In genomic region chr10:35349389-35349915, GRCh38 we compare ENCODE assay signal across 23 cellular contexts. TPM values are rescaled to one million over a fixed set of nuclear protein-coding genes. Genes with fewer than 3 reads are reported as not detected.
DNase-seq lines count a peak whose midpoint lies in the region; ATAC-seq, FAIRE-seq and TF ChIP-seq lines count a peak whose summit lies in the region.
"Had no signal": no experiment of that assay in that cellular context is flagged by ENCODE, and none has a peak within 500 bp of the region (broad histone marks: within the 10 kb centered on the region; RNA-seq: fewer than 3 reads in every experiment).

No MANE protein-coding gene starts in this region.

- WGBS in HepG2 (ENCODE audit: low lambda C conversion rate): 64% methylated on average over 2 of the region's 2 CpGs
- 96 to 99% methylated on average over 2 of the region's 2 CpGs for WGBS in GM23248 (ENCODE audit: low coverage in 1 of 2, low lambda C conversion rate in 2 of 2, missing lambda C conversion rate in 2 of 2), 2 experiments

- no peak overlapping the region for H3K27ac ChIP-seq in BLaER1
- H3K27ac ChIP-seq in HepG2 (ENCODE audit: extremely low read length, insufficient read depth, low read length): peak overlapping the region; percentile 68
- H3K27ac ChIP-seq in GM23248: no peak overlapping the region
- H3K27ac ChIP-seq in colonic mucosa: no peak overlapping the region

- no peak for TF ChIP-seq POLR2A in HepG2 (IDR thresholded peaks at IDR 0.05; ENCODE audit: insufficient read depth in 1 of 2, low read depth in 2 of 2, low read length in 2 of 2)

- H3K27me3 Mint-ChIP-seq in activated T-helper 17 cell treated with anti-CD3 and anti-CD28 coated beads, Interleukin-2, amount 50 U/mL, for 72 hours: no peaks in the 10 kb centered on the region

- peak overlapping the region; percentile 11 for H3K4me3 Mint-ChIP-seq in activated T-helper 17 cell treated with anti-CD3 and anti-CD28 coated beads, Interleukin-2, amount 50 U/mL, for 72 hours

- no peaks in the 10 kb centered on the region for H3K36me3 Mint-ChIP-seq in activated T-helper 17 cell treated with anti-CD3 and anti-CD28 coated beads, Interleukin-2, amount 50 U/mL, for 72 hours (ENCODE audit: low read depth)

- no peaks in the 10 kb centered on the region for H3K9me3 Mint-ChIP-seq in activated T-helper 17 cell treated with anti-CD3 and anti-CD28 coated beads, Interleukin-2, amount 50 U/mL, for 72 hours
- H3K9me3 Mint-ChIP-seq: CD8-positive, alpha-beta T cell had no signal

- H3F3A ChIP-seq in GM23248 (ENCODE audit: insufficient read depth): no peaks in the 10 kb centered on the region

- no peak overlapping the region for H3K9ac ChIP-seq in BLaER1
- peak overlapping the region; percentile 12; the same call in 1 of the 2 replicates for H3K9ac ChIP-seq in HepG2 (ENCODE audit: insufficient read depth, low read depth, low read length)
- no peak overlapping the region for H3K9ac ChIP-seq in GM23248
- no peak overlapping the region for H3K9ac ChIP-seq in colonic mucosa (ENCODE audit: low read depth in 2 of 2, low read length in 2 of 2)

- intact Hi-C loops in HepG2 (cut with micrococcal nuclease; ENCODE audit: unreplicated experiment) (loop anchor here (5.0 to 10.0 kb wide), 2 partner anchors 33 to 175 kb away; no protein-coding TSS in a partner anchor), posterior vena cava (cut with DNase I) (no loop called here), colonic mucosa (cut with DNase I) (no loop called here)

- CTCF ChIA-PET in HepG2 (lab: Yijun Ruan, JAX; ENCODE audit: low intra/inter-chr PET ratio, low total read pairs): no interaction called here

- peaks cover 91% of the 10 kb centered on the region for H3K79me2 ChIP-seq in HepG2 (ENCODE audit: insufficient read depth, low read length)
- H3K79me2 ChIP-seq in GM23248 (ENCODE audit: insufficient read depth): peaks cover 100% of the 10 kb centered on the region

- no peak overlapping the region for H3K4me3 ChIP-seq in BLaER1
- H3K4me3 ChIP-seq in HepG2 (replicated peaks in 1 of 3; ENCODE audit: insufficient read depth in 1 of 3, low read depth in 2 of 3, low read length in 3 of 3): peak overlapping the region in 1 of 3 experiments; percentile 48; a peak in 1 of 6 replicates
- H3K4me3 ChIP-seq in GM23248: no peak overlapping the region
- H3K4me3 ChIP-seq in colonic mucosa: no peak overlapping the region

- TF ChIP-seq EP300 in HepG2 (IDR thresholded peaks at IDR 0.05; ENCODE audit: low read depth in 2 of 2, low read length in 2 of 2) (no peak), HepG2 (CRISPR knock-in tag; IDR thresholded peaks at IDR 0.05; ENCODE audit: borderline replicate concordance) (no peak)

- H3K9me3 ChIP-seq in BLaER1: no peaks in the 10 kb centered on the region
- H3K9me3 ChIP-seq in HepG2 (ENCODE audit: low read length): no peaks in the 10 kb centered on the region
- no peaks in the 10 kb centered on the region for H3K9me3 ChIP-seq in GM23248 (ENCODE audit: low read depth)
- no peaks in the 10 kb centered on the region for H3K9me3 ChIP-seq in colonic mucosa
- H3K9me3 ChIP-seq: BE2C had no signal

- BruUV-seq in HepG2 (replicated peaks; lab: Mats Ljungman, UMichigan): no TSS peak

- H3K4me1 ChIP-seq in BLaER1: peaks cover 88% of the 10 kb centered on the region
- H3K4me1 ChIP-seq in HepG2 (ENCODE audit: insufficient read depth, low read length): peaks cover 95% of the 10 kb centered on the region
- H3K4me1 ChIP-seq in GM23248 (ENCODE audit: insufficient read depth): peaks cover 21% of the 10 kb centered on the region
- H3K4me1 ChIP-seq in colonic mucosa: no peaks in the 10 kb centered on the region

- peak; percentile 56 for FAIRE-seq in HepG2 (lab: Jason Lieb, UNC)
- FAIRE-seq: D721Med, GM12892 had no signal

- peaks cover 13% of the 10 kb centered on the region; the same call in 1 of the 2 replicates for H3K36me3 ChIP-seq in BLaER1
- H3K36me3 ChIP-seq in HepG2 (replicated peaks in 1 of 2; ENCODE audit: control insufficient read depth in 1 of 2, insufficient read depth in 2 of 2, low read length in 2 of 2): no peaks in the 10 kb centered on the region; a peak in 1 of 5 replicates
- no peaks in the 10 kb centered on the region for H3K36me3 ChIP-seq in GM23248 (ENCODE audit: low read depth)
- H3K36me3 ChIP-seq in colonic mucosa: no peaks in the 10 kb centered on the region
- H3K36me3 ChIP-seq: BE2C had no signal

- H2AFZ ChIP-seq in HepG2 (ENCODE audit: low read length) (no peak overlapping the region), GM23248 (no peak overlapping the region)

- H4K20me1 ChIP-seq in BLaER1: peaks cover 94% of the 10 kb centered on the region
- H4K20me1 ChIP-seq in HepG2 (ENCODE audit: insufficient read depth, low read length): peaks cover 36% of the 10 kb centered on the region
- peaks cover 36% of the 10 kb centered on the region for H4K20me1 ChIP-seq in GM23248 (ENCODE audit: insufficient read depth)

- peak; percentile 40 to 58 for ATAC-seq in activated CD4-positive, CD25-positive, alpha-beta regulatory T cell treated with anti-CD3 and anti-CD28 coated beads, Interleukin-2, amount 50 U/mL, for 24 hours
- ATAC-seq in activated T-helper 17 cell treated with anti-CD3 and anti-CD28 coated beads, Interleukin-2, amount 50 U/mL, for 72 hours (replicated peaks): peak; percentile 83
- ATAC-seq in HepG2: peak; percentile 16; the same call in 1 of the 3 replicates
- ATAC-seq: CD8-positive, alpha-beta T cell; Panc1 had no signal

- in situ Hi-C loops in HepG2 (cut with HindIII; ENCODE audit: extremely low pct_ligation_motif_present, low pct_unique_long_range_greater_than_20kb): no loop called here
- in situ Hi-C loops in GM23248 (cut with MboI): no loop called here

- H3K4me1 Mint-ChIP-seq in activated T-helper 17 cell treated with anti-CD3 and anti-CD28 coated beads, Interleukin-2, amount 50 U/mL, for 72 hours: peaks cover 58% of the 10 kb centered on the region

- H3K27me3 ChIP-seq in BLaER1 (no peaks in the 10 kb centered on the region), HepG2 (ENCODE audit: control insufficient read depth in 1 of 2, insufficient read depth in 2 of 2, low read length in 2 of 2) (no peaks in the 10 kb centered on the region), GM23248 (replicated peaks; ENCODE audit: insufficient read depth) (no peaks in the 10 kb centered on the region), colonic mucosa (no peaks in the 10 kb centered on the region)
- H3K27me3 ChIP-seq: BE2C had no signal

- DNase-seq in activated CD4-positive, CD25-positive, alpha-beta regulatory T cell (lab: John Stamatoyannopoulos, UW): no peak
- no peak for DNase-seq in HepG2 (ENCODE audit: low spot score)
- no peak for DNase-seq in GM23248
- no peak for DNase-seq in posterior vena cava (ENCODE audit: low spot score)
- no peak for DNase-seq in colonic mucosa
- DNase-seq: 8988T; BE2C; CD8-positive, alpha-beta T cell; GDM1; H7; Kasumi-1; MM.1S; NCI-H1105; NCI-H1694 treated with DMSO at 0.1 percent for 48 hours; NCI-H2107; NCI-H2227 treated with DMSO at 0.1 percent for 48 hours; NCI-H524 had no signal

- no peak for TF ChIP-seq RAD21 in HepG2 (CRISPR knock-in tag; IDR thresholded peaks at IDR 0.05)

- POLR2A ChIA-PET in HepG2 (lab: Yijun Ruan, JAX): interaction anchor here (0.9 to 1.4 kb wide), 2 partner anchors 15 to 17 kb away, joined by 3 to 5 read pairs; no protein-coding TSS in a partner anchor

- peak overlapping the region; percentile 22 for H3K27ac Mint-ChIP-seq in activated T-helper 17 cell treated with anti-CD3 and anti-CD28 coated beads, Interleukin-2, amount 50 U/mL, for 72 hours
- H3K27ac Mint-ChIP-seq: CD8-positive, alpha-beta T cell had no signal

- H3K4me2 ChIP-seq in BLaER1: peak overlapping the region; percentile 11; the same call in 1 of the 2 replicates
- H3K4me2 ChIP-seq in HepG2 (ENCODE audit: low read depth, low read length): peak overlapping the region; percentile 70
- H3K4me2 ChIP-seq in GM23248 (ENCODE audit: unreplicated experiment): no peak overlapping the region

- TF ChIP-seq CTCF in HepG2 (CRISPR knock-in tag; IDR thresholded peaks at IDR 0.05) (no peak), colonic mucosa (IDR thresholded peaks at IDR 0.05) (no peak)

- no peaks in the 10 kb centered on the region for H3K9me2 ChIP-seq in GM23248 (ENCODE audit: insufficient read depth)

TF ChIP-seq in HepG2, 621 proteins besides CTCF, POLR2A, EP300 and RAD21 (continues in another document):
- TF ChIP-seq PITX1 (CRISPR knock-in tag; IDR thresholded peaks at IDR 0.05): no peak
- no peak for TF ChIP-seq SMC3 (IDR thresholded peaks at IDR 0.05; ENCODE audit: low read length)
- TF ChIP-seq ARNTL (CRISPR knock-in tag; IDR thresholded peaks at IDR 0.05): no peak

RNA-seq across cellular contexts. Expression of gene CCNY, which starts 13.1 kb away (rescaled TPM):
- total RNA-seq in activated T-helper 17 cell treated with anti-CD3 and anti-CD28 coated beads, Interleukin-2, amount 50 U/mL, for 72 hours: 10 to 100 TPM; 29.4 to 42.3 TPM
- total RNA-seq in HepG2 (2016; rRNA removed; fragmentation: Illumina TruSeq; extraction: Trizol): 54.7 and 63.6 TPM in 2 replicates
- 18.1 and 25.9 TPM in 2 replicates for total RNA-seq in HepG2 (2016; cell fraction: cytosol; rRNA removed; fragmentation: Illumina TruSeq; extraction: Trizol; ENCODE audit: low read depth)
- total RNA-seq in HepG2 (2016; cell fraction: insoluble cytoplasmic fraction; rRNA removed; fragmentation: Illumina TruSeq; extraction: Trizol): 53.9 and 58.9 TPM in 2 replicates
- total RNA-seq in HepG2 (2016; cell fraction: membrane; rRNA removed; fragmentation: Illumina TruSeq; extraction: Trizol): 49.7 and 54.2 TPM in 2 replicates
- total RNA-seq in HepG2 (2016; cell fraction: nucleus; rRNA removed; fragmentation: Illumina TruSeq; extraction: Trizol): 31.8 and 32.4 TPM in 2 replicates
- 46.4 and 48.2 TPM in 2 replicates for polyA plus RNA-seq in HepG2 (2011; rRNA removed)
- polyA plus RNA-seq in HepG2 (2011; cell fraction: cytosol; rRNA removed): 27.7 and 34.1 TPM in 2 replicates
- polyA plus RNA-seq in HepG2 (2011; cell fraction: nucleus; rRNA removed): 12.4 and 14.5 TPM in 2 replicates
- 49.5 and 71.9 TPM in 2 replicates for polyA plus RNA-seq in HepG2 (2012)
- polyA plus RNA-seq in HepG2 (2016; cell fraction: cytosol; fragmentation: Illumina TruSeq; extraction: Trizol; ENCODE audit: low read depth): 25.8 and 27.0 TPM in 2 replicates
- 74.5 and 85.3 TPM in 2 replicates for polyA plus RNA-seq in HepG2 (2016; cell fraction: insoluble cytoplasmic fraction; fragmentation: Illumina TruSeq; extraction: Trizol; ENCODE audit: low read depth)
- 59.1 and 60.1 TPM in 2 replicates for polyA plus RNA-seq in HepG2 (2016; cell fraction: membrane; fragmentation: Illumina TruSeq; extraction: Trizol; ENCODE audit: low read depth)
- polyA plus RNA-seq in HepG2 (2016; cell fraction: nucleus; fragmentation: Illumina TruSeq; extraction: Trizol; ENCODE audit: insufficient read depth, low read depth): 48.6 and 48.7 TPM in 2 replicates
- 42.9 and 44.3 TPM in 2 replicates for polyA minus RNA-seq in HepG2 (2011; rRNA and poly(A)+ RNA removed; ENCODE audit: low replicate concordance)
- polyA minus RNA-seq in HepG2 (2011; cell fraction: cytosol; rRNA and poly(A)+ RNA removed): 25.1 and 33.3 TPM in 2 replicates
- polyA minus RNA-seq in HepG2 (2011; cell fraction: nucleus; rRNA and poly(A)+ RNA removed): 27.3 and 40.3 TPM in 2 replicates
- 57.8 and 70.4 TPM in 2 replicates for total RNA-seq in GM23248 (2014; rRNA removed; shearing (Covaris generic))
- 12.3 and 12.8 TPM in 2 replicates for polyA plus RNA-seq in GM23248 (2016; fragmentation: Nextera tagmentation; extraction: Ambion mirVana)
- total RNA-seq in posterior vena cava: 10 to 100 TPM; 65.8 to 66.4 TPM
- total RNA-seq in colonic mucosa: 10 to 100 TPM; 43.5 to 68.6 TPM

Comparison
In these comparisons a context has a peak if more than half of its experiments do, and no peak if none do; other contexts are left out.
1. ATAC-seq: peak in every context shown above with its lines; median percentile 83 in activated T-helper 17 cell treated with anti-CD3 and anti-CD28 coated beads, Interleukin-2, amount 50 U/mL, for 72 hours; 49 in activated CD4-positive, CD25-positive, alpha-beta regulatory T cell treated with anti-CD3 and anti-CD28 coated beads, Interleukin-2, amount 50 U/mL, for 24 hours; 16 in HepG2.